ENCODE assay signal across 10 cellular contexts in genomic region chr9:134301387-134302129, GRCh38. TPM values are rescaled to one million over a fixed set of nuclear protein-coding genes. Genes with fewer than 3 reads are reported as not detected.
A peak's percentile ranks its signal among the peaks of the same experiment; 100 is the strongest.
DNase-seq lines count a peak whose midpoint lies in the region; ATAC-seq, FAIRE-seq and TF ChIP-seq lines count a peak whose summit lies in the region.
"Had no signal": no experiment of that assay in that cellular context is flagged by ENCODE, and none has a peak within 500 bp of the region (broad histone marks: within the 10 kb centered on the region; RNA-seq: fewer than 3 reads in every experiment).

No MANE protein-coding gene starts in this region.

- 76 to 77% methylated on average over 15 of the region's 15 CpGs for WGBS in GM23248 (ENCODE audit: low coverage in 1 of 2, low lambda C conversion rate in 2 of 2, missing lambda C conversion rate in 2 of 2), 2 experiments

- H3K4me3 ChIP-seq in GM06990 (replicated peaks; ENCODE audit: low read depth, low read length) (no peak overlapping the region), GM23248 (no peak overlapping the region)
- H3K4me3 ChIP-seq: ovary had no signal

- H3K9me2 ChIP-seq in GM23248 (ENCODE audit: insufficient read depth) = no peaks in the 10 kb centered on the region

- no peak for TF ChIP-seq POLR2A in H54 (IDR thresholded peaks at IDR 0.05; ENCODE audit: low read depth, low read length)

- no peak overlapping the region for H3K4me2 ChIP-seq in GM23248 (ENCODE audit: unreplicated experiment)

- TF ChIP-seq CTCF in GM06990 (IDR thresholded peaks at IDR 0.05; ENCODE audit: insufficient read depth, low read length, poor library complexity, severe bottlenecking) (no peak), natural killer cell (IDR thresholded peaks at IDR 0.05) (no peak), endothelial cell (IDR thresholded peaks at IDR 0.05; ENCODE audit: unreplicated experiment) (no peak)

- H3K4me1 Mint-ChIP-seq in natural killer cell = peaks cover 6 to 19% of the 10 kb centered on the region in 2 donors
- H3K4me1 Mint-ChIP-seq in endothelial cell (ENCODE audit: unreplicated experiment) = no peaks in the 10 kb centered on the region

- H3K9me3 Mint-ChIP-seq in natural killer cell (no peaks in the 10 kb centered on the region), endothelial cell (ENCODE audit: unreplicated experiment) (no peaks in the 10 kb centered on the region)

- H3K27ac ChIP-seq in GM23248 = no peak overlapping the region
- H3K27ac ChIP-seq: ovary had no signal

- H3K4me1 ChIP-seq in GM23248 (ENCODE audit: insufficient read depth) = no peaks in the 10 kb centered on the region

- no peak overlapping the region for H2AFZ ChIP-seq in GM23248

- H3K4me3 Mint-ChIP-seq in natural killer cell = peak overlapping the region; percentile 49
- no peak overlapping the region for H3K4me3 Mint-ChIP-seq in endothelial cell (ENCODE audit: unreplicated experiment)

- H3K27me3 ChIP-seq in GM06990 (replicated peaks; ENCODE audit: control insufficient read depth, insufficient read depth, low read length) (peaks cover 2% of the 10 kb centered on the region), GM23248 (replicated peaks; ENCODE audit: insufficient read depth) (peaks cover 9% of the 10 kb centered on the region; the same call in 1 of the 2 replicates)
- H3K27me3 ChIP-seq: ovary had no signal

- no peaks in the 10 kb centered on the region for H3K9me3 ChIP-seq in GM23248 (ENCODE audit: low read depth)
- H3K9me3 ChIP-seq: ovary had no signal

- H3K9ac ChIP-seq in GM23248 = no peak overlapping the region

- H3F3A ChIP-seq in GM23248 (ENCODE audit: insufficient read depth) = no peaks in the 10 kb centered on the region

- DNase-seq in GM06990 (ENCODE audit: extremely low read depth, insufficient read length) = peak; percentile 40
- DNase-seq in H54 (ENCODE audit: insufficient read length, low spot score) = peak; percentile 61
- peak; percentile 61 for DNase-seq in activated T-cell treated with anti-CD3 and anti-CD28 coated beads for 48 hours (ENCODE audit: low read depth)
- peak; percentile 57 for DNase-seq in natural killer cell
- DNase-seq in endothelial cell (ENCODE audit: low spot score) = no peak
- DNase-seq in NCI-H1694 (lab: John Stamatoyannopoulos, UW) = no peak
- DNase-seq in GM23248 = no peak
- DNase-seq in activated CD4-positive, CD25-positive, alpha-beta regulatory T cell (lab: John Stamatoyannopoulos, UW) = no peak
- DNase-seq: erythroblast had no signal

- H3K27me3 Mint-ChIP-seq in natural killer cell (ENCODE audit: low read depth in 2 of 2) = peaks cover 0 to 9% of the 10 kb centered on the region in 2 donors
- peaks cover 3% of the 10 kb centered on the region for H3K27me3 Mint-ChIP-seq in endothelial cell (ENCODE audit: unreplicated experiment)

- H4K20me1 ChIP-seq in GM23248 (ENCODE audit: insufficient read depth) = no peaks in the 10 kb centered on the region

- H3K27ac Mint-ChIP-seq in natural killer cell (peak overlapping the region; percentile 53 to 67), endothelial cell (ENCODE audit: unreplicated experiment) (no peak overlapping the region)

- H3K36me3 ChIP-seq in GM06990 (ENCODE audit: control insufficient read depth, insufficient read depth, low read length) (no peaks in the 10 kb centered on the region), GM23248 (ENCODE audit: low read depth) (no peaks in the 10 kb centered on the region)
- H3K36me3 ChIP-seq: ovary had no signal

- H3K79me2 ChIP-seq in GM23248 (ENCODE audit: insufficient read depth) = no peaks in the 10 kb centered on the region

- no peak for FAIRE-seq in H54 (lab: Jason Lieb, UNC)

- H3K36me3 Mint-ChIP-seq in natural killer cell (no peaks in the 10 kb centered on the region), endothelial cell (ENCODE audit: low read depth, unreplicated experiment) (no peaks in the 10 kb centered on the region)

- peak; percentile 91 to 97 (median 92) for ATAC-seq in natural killer cell

- intact Hi-C loops in natural killer cell (cut with micrococcal nuclease) = loop anchor here (2.0 kb wide), 1 partner anchor 141 kb away; no protein-coding TSS in a partner anchor

- in situ Hi-C loops in GM23248 (cut with MboI) = no loop called here

RNA-seq across cellular contexts. Expression of gene RXRA, which starts 24.7 kb away (rescaled TPM):
- total RNA-seq in natural killer cell (10 to 100 TPM; 30.9 to 64.1 (median 42.2) TPM), endothelial cell (ENCODE audit: unreplicated experiment) (83.3 TPM)
- total RNA-seq in GM23248 (2014; rRNA removed; shearing (Covaris generic)) = 26.1 and 34.8 TPM in 2 replicates
- 3.5 and 3.9 TPM in 2 replicates for polyA plus RNA-seq in GM23248 (2016; fragmentation: Nextera tagmentation; extraction: Ambion mirVana)

Comparison
In these comparisons a context has a peak if more than half of its experiments do, and no peak if none do; other contexts are left out.
1. DNase-seq: peak in GM06990 (single experiment), H54 (single experiment), activated T-cell treated with anti-CD3 and anti-CD28 coated beads for 48 hours (single experiment) and natural killer cell (single experiment); none in endothelial cell (single experiment), NCI-H1694 (single experiment), GM23248 (single experiment) and activated CD4-positive, CD25-positive, alpha-beta regulatory T cell (0 of 4).